ENCODE assay signal across 1 cellular context in the genomic region with DNA sequence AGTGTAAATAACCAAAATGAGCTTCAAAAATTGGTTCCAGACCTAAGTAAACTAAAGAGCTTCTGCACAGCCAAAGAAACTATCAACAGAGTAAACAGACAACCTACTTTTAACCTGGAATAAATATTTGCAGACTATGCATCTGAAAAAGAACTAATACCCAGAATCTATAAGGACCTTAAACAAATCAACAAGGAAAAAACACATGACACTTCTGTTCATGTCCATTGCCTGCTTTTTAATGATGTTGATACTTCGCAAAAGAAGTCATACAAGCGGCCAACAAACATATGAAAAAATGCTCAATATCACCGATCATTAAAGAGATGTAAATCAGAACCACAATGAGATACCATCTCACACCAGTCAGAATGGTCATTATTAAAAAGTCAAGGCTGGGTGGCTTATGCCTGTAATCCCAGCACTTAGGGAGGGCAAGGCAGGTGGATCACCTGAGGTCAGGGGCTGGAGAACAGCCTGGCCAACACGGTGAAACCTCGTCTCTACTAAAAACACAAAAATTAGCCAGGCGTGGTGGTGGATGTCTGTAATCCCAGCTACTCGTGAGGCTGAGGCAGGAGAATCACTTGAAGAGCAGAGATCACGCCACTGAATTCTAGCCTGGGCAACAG.
TF ChIP-seq lines count a peak whose summit lies in the region.

No MANE protein-coding gene starts in this region.

TF ChIP-seq in HepG2, 621 proteins besides CTCF, POLR2A, EP300 and RAD21 (continued from another document):
- TF ChIP-seq, protein P1, sequence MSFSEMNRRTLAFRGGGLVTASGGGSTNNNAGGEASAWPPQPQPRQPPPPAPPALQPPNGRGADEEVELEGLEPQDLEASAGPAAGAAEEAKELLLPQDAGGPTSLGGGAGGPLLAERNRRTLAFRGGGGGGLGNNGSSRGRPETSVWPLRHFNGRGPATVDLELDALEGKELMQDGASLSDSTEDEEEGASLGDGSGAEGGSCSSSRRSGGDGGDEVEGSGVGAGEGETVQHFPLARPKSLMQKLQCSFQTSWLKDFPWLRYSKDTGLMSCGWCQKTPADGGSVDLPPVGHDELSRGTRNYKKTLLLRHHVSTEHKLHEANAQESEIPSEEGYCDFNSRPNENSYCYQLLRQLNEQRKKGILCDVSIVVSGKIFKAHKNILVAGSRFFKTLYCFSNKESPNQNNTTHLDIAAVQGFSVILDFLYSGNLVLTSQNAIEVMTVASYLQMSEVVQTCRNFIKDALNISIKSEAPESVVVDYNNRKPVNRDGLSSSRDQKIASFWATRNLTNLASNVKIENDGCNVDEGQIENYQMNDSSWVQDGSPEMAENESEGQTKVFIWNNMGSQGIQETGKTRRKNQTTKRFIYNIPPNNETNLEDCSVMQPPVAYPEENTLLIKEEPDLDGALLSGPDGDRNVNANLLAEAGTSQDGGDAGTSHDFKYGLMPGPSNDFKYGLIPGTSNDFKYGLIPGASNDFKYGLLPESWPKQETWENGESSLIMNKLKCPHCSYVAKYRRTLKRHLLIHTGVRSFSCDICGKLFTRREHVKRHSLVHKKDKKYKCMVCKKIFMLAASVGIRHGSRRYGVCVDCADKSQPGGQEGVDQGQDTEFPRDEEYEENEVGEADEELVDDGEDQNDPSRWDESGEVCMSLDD (CRISPR knock-in tag; IDR thresholded peaks at IDR 0.05; ENCODE audit: borderline replicate concordance): no peak
- TF ChIP-seq, protein P2, sequence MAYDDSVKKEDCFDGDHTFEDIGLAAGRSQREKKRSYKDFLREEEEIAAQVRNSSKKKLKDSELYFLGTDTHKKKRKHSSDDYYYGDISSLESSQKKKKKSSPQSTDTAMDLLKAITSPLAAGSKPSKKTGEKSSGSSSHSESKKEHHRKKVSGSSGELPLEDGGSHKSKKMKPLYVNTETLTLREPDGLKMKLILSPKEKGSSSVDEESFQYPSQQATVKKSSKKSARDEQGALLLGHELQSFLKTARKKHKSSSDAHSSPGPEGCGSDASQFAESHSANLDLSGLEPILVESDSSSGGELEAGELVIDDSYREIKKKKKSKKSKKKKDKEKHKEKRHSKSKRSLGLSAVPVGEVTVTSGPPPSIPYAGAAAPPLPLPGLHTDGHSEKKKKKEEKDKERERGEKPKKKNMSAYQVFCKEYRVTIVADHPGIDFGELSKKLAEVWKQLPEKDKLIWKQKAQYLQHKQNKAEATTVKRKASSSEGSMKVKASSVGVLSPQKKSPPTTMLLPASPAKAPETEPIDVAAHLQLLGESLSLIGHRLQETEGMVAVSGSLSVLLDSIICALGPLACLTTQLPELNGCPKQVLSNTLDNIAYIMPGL (CRISPR knock-in tag; IDR thresholded peaks at IDR 0.05; ENCODE audit: borderline replicate concordance in 1 of 2, low read depth in 1 of 2): 0 out of 4 replicates have a peak, but pooled peaks of 1 of the 2 experiments have one; percentile 6
- TF ChIP-seq NPAS2 (CRISPR knock-in tag; IDR thresholded peaks at IDR 0.05; ENCODE audit: borderline replicate concordance) (no peak), KAT8 (CRISPR knock-in tag; IDR thresholded peaks at IDR 0.05) (0 out of 2 replicates have a peak, but pooled peaks have one; percentile 22), KDM6A (CRISPR knock-in tag; IDR thresholded peaks at IDR 0.05; ENCODE audit: low read depth) (peak; percentile 36; the same call in 1 of the 2 replicates), RAD51 (IDR thresholded peaks at IDR 0.05; ENCODE audit: borderline replicate concordance) (no peak), SOX5 (CRISPR knock-in tag; IDR thresholded peaks at IDR 0.05; ENCODE audit: borderline replicate concordance) (peak; percentile 78), GATAD2A (CRISPR knock-in tag; IDR thresholded peaks at IDR 0.05) (peak; percentile 90), ZFP1 (CRISPR knock-in tag; IDR thresholded peaks at IDR 0.05) (no peak), TRIM24 (CRISPR knock-in tag; IDR thresholded peaks at IDR 0.05) (no peak), DNMT3B (CRISPR knock-in tag; conservative IDR thresholded peaks at IDR 0.05) (no peak), RFXAP (CRISPR knock-in tag; IDR thresholded peaks at IDR 0.05; ENCODE audit: borderline replicate concordance) (no peak), ZBTB7A (CRISPR knock-in tag; IDR thresholded peaks at IDR 0.05) (no peak), WIZ (CRISPR knock-in tag; IDR thresholded peaks at IDR 0.05) (peak; percentile 47; the same call in 1 of the 2 replicates), SALL1 (CRISPR knock-in tag; IDR thresholded peaks at IDR 0.05) (peak; percentile 50; the same call in 1 of the 2 replicates), ZEB1 (IDR thresholded peaks at IDR 0.05; ENCODE audit: insufficient replicate concordance, low read depth) (no peak), FOXA3 (CRISPR knock-in tag; IDR thresholded peaks at IDR 0.05) (peak; percentile 93), HHEX (CRISPR knock-in tag; IDR thresholded peaks at IDR 0.05) (peak; percentile 42; the same call in 1 of the 2 replicates)
- TF ChIP-seq, protein P3, sequence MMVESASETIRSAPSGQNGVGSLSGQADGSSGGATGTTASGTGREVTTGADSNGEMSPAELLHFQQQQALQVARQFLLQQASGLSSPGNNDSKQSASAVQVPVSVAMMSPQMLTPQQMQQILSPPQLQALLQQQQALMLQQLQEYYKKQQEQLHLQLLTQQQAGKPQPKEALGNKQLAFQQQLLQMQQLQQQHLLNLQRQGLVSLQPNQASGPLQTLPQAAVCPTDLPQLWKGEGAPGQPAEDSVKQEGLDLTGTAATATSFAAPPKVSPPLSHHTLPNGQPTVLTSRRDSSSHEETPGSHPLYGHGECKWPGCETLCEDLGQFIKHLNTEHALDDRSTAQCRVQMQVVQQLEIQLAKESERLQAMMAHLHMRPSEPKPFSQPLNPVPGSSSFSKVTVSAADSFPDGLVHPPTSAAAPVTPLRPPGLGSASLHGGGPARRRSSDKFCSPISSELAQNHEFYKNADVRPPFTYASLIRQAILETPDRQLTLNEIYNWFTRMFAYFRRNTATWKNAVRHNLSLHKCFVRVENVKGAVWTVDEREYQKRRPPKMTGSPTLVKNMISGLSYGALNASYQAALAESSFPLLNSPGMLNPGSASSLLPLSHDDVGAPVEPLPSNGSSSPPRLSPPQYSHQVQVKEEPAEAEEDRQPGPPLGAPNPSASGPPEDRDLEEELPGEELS (CRISPR knock-in tag; IDR thresholded peaks at IDR 0.05): peak; percentile 88
- TF ChIP-seq, protein P4, sequence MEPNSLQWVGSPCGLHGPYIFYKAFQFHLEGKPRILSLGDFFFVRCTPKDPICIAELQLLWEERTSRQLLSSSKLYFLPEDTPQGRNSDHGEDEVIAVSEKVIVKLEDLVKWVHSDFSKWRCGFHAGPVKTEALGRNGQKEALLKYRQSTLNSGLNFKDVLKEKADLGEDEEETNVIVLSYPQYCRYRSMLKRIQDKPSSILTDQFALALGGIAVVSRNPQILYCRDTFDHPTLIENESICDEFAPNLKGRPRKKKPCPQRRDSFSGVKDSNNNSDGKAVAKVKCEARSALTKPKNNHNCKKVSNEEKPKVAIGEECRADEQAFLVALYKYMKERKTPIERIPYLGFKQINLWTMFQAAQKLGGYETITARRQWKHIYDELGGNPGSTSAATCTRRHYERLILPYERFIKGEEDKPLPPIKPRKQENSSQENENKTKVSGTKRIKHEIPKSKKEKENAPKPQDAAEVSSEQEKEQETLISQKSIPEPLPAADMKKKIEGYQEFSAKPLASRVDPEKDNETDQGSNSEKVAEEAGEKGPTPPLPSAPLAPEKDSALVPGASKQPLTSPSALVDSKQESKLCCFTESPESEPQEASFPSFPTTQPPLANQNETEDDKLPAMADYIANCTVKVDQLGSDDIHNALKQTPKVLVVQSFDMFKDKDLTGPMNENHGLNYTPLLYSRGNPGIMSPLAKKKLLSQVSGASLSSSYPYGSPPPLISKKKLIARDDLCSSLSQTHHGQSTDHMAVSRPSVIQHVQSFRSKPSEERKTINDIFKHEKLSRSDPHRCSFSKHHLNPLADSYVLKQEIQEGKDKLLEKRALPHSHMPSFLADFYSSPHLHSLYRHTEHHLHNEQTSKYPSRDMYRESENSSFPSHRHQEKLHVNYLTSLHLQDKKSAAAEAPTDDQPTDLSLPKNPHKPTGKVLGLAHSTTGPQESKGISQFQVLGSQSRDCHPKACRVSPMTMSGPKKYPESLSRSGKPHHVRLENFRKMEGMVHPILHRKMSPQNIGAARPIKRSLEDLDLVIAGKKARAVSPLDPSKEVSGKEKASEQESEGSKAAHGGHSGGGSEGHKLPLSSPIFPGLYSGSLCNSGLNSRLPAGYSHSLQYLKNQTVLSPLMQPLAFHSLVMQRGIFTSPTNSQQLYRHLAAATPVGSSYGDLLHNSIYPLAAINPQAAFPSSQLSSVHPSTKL (CRISPR knock-in tag; IDR thresholded peaks at IDR 0.05): peak; percentile 91
- TF ChIP-seq, protein P5, sequence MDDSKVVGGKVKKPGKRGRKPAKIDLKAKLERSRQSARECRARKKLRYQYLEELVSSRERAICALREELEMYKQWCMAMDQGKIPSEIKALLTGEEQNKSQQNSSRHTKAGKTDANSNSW (CRISPR knock-in tag; IDR thresholded peaks at IDR 0.05; ENCODE audit: borderline replicate concordance): no peak
- TF ChIP-seq, protein P6, sequence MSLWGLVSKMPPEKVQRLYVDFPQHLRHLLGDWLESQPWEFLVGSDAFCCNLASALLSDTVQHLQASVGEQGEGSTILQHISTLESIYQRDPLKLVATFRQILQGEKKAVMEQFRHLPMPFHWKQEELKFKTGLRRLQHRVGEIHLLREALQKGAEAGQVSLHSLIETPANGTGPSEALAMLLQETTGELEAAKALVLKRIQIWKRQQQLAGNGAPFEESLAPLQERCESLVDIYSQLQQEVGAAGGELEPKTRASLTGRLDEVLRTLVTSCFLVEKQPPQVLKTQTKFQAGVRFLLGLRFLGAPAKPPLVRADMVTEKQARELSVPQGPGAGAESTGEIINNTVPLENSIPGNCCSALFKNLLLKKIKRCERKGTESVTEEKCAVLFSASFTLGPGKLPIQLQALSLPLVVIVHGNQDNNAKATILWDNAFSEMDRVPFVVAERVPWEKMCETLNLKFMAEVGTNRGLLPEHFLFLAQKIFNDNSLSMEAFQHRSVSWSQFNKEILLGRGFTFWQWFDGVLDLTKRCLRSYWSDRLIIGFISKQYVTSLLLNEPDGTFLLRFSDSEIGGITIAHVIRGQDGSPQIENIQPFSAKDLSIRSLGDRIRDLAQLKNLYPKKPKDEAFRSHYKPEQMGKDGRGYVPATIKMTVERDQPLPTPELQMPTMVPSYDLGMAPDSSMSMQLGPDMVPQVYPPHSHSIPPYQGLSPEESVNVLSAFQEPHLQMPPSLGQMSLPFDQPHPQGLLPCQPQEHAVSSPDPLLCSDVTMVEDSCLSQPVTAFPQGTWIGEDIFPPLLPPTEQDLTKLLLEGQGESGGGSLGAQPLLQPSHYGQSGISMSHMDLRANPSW (CRISPR knock-in tag; IDR thresholded peaks at IDR 0.05; ENCODE audit: borderline replicate concordance): no peak
